In the genomic region with DNA sequence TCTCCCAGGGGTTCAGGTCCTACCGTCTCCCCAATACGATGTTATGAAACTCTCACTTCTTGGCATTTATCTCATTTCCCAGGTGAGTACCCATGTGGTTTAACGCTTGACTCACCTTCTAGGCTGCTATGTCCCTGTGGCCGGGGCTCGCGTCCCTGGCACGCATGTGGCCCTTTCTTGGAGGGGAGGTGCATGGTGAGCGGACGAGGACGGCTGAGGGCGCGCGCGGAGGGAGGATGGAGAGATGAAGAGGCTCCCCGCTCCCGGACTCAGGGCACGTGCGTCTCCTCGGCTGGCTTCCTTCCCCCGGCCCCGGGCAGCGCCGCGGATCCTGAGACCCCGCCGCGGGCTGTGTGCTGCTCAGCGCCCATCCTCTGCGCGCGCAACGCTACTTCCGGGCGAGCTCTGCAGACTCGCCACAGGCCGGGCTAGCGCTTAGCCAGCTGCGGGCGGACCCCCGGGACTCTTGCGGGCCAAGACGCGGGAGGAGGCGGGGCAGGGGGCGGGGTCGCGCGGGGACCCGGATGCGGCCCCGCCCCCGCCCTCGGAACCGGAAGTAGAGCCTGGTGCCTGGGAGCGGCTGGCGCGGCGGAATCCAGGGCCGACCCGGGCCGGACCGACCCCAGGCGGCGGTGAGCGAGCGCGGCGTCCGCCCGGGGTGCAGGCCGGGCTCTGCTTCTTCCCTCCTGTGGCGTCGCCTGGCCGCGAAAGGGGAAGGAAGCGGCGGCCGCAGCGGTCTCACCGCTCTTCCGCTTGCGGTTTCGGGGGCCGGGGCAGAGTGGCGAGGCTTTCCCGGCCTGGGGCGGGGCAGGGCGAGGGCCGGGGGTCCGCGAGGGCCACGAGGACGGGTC, we compare ENCODE assay signal across 8 cellular contexts. TPM values are rescaled to one million over a fixed set of nuclear protein-coding genes. Genes with fewer than 3 reads are reported as not detected.
DNase-seq lines count a peak whose midpoint lies in the region; TF ChIP-seq lines count a peak whose summit lies in the region.

Gene CTTN (plus strand): TSS at position 547 of the 851 bp plus-strand sequence. CDS start 8,769 bp downstream, outside the sequence.

- H3K79me2 ChIP-seq in PC-9 (ENCODE audit: low read depth), result peaks cover 95% of the 10 kb centered on the region

- peak; percentile 51 for DNase-seq in SIG-M5 treated with dmso at 0.1 percent for 504 hours (lab: John Stamatoyannopoulos, UW; ENCODE audit: unreplicated experiment)
- no peak for DNase-seq in SIG-M5 (lab: John Stamatoyannopoulos, UW)
- peak; percentile 84 for DNase-seq in PC-9
- DNase-seq in activated T-cell treated with anti-CD3 and anti-CD28 coated beads, Interleukin-2, amount 50 U/mL, for 48 hours, result peak; percentile 78 to 82
- DNase-seq in erythroblast (lab: John Stamatoyannopoulos, UW), result peak; percentile 90 to 93
- peak; percentile 80 for DNase-seq in mucosa of gallbladder (ENCODE audit: low spot score)
- DNase-seq in stimulated activated CD8-positive, alpha-beta memory T cell treated with anti-CD3 and anti-CD28 coated beads, Interleukin-4, amount 100 ng/mL, for 48 hours, result peak; percentile 83

- CTCF ChIA-PET in PC-9 (lab: Charles Lee), result interaction anchor here (0.6 kb wide), 1 partner anchor 153 kb away, joined by 3 read pairs; no protein-coding TSS in a partner anchor

- POLR2A ChIA-PET in PC-9 (lab: Charles Lee; ENCODE audit: unreplicated experiment), result interaction anchor here (0.6 to 0.7 kb wide), 2 partner anchors 14 to 74 kb away, joined by 5 to 11 read pairs; no protein-coding TSS in a partner anchor

- H4K20me1 ChIP-seq in PC-9 (ENCODE audit: insufficient read depth), result peaks cover 42% of the 10 kb centered on the region

- intact Hi-C loops in PC-9 (cut with micrococcal nuclease; ENCODE audit: unreplicated experiment), result loop anchor here (2.0 to 5.0 kb wide), 2 partner anchors 196 to 709 kb away; partner anchors contain the start of gene FADD

- BruUV-seq in PC-9 (replicated peaks; lab: Mats Ljungman, UMichigan), result no TSS peak

- peaks cover 43% of the 10 kb centered on the region for H3K4me1 ChIP-seq in PC-9 (replicated peaks; ENCODE audit: insufficient read depth)

- H3K27me3 ChIP-seq in PC-9 (ENCODE audit: insufficient read depth, low read depth), result no peaks in the 10 kb centered on the region

- peak within 1 kb of the TSS; percentile 76 for H3K4me2 ChIP-seq in PC-9

- TF ChIP-seq CTCF in PC-9 (conservative IDR thresholded peaks at IDR 0.05), result no peak

- peak; percentile 55 for TF ChIP-seq POLR2A in erythroblast (IDR thresholded peaks at IDR 0.05; ENCODE audit: low read length)

- no peaks in the 10 kb centered on the region for H3K9me2 ChIP-seq in PC-9 (ENCODE audit: insufficient read depth)

- TF ChIP-seq EP300 in Ishikawa (IDR thresholded peaks at IDR 0.05; ENCODE audit: borderline replicate concordance), result no peak

- no peak for TF ChIP-seq RAD21 in Ishikawa (IDR thresholded peaks at IDR 0.05; ENCODE audit: low read depth)

- H3K4me3 ChIP-seq in PC-9, result peak within 1 kb of the TSS; percentile 71

- H3K36me3 ChIP-seq in PC-9 (ENCODE audit: low read depth), result peaks cover 19% of the 10 kb centered on the region

- H3K27ac ChIP-seq in PC-9, result peak within 1 kb of the TSS; percentile 88

- H2AFZ ChIP-seq in PC-9, result peak within 1 kb of the TSS; percentile 86

- no peaks in the 10 kb centered on the region for H3K9me3 ChIP-seq in PC-9 (ENCODE audit: insufficient read depth, low read depth)

- peaks cover 38% of the 10 kb centered on the region for H3F3A ChIP-seq in PC-9 (ENCODE audit: insufficient read depth, low read depth)

TF ChIP-seq in Ishikawa, 13 proteins besides CTCF, POLR2A, EP300 and RAD21:
- no peak for TF ChIP-seq TCF12 (IDR thresholded peaks at IDR 0.05; ENCODE audit: low read depth)
- 0 out of 2 replicates have a peak, but pooled peaks have one; percentile 42 for TF ChIP-seq ZBTB7A (IDR thresholded peaks at IDR 0.05; ENCODE audit: low read depth)
- no peak for TF ChIP-seq CREB1 (IDR thresholded peaks at IDR 0.05; ENCODE audit: low read depth)
- no peak for TF ChIP-seq EGR1 (IDR thresholded peaks at IDR 0.05)
- peak; percentile 49 for TF ChIP-seq TAF1 (IDR thresholded peaks at IDR 0.05; ENCODE audit: low read depth)
- no peak for TF ChIP-seq TEAD4 (IDR thresholded peaks at IDR 0.05)
- no peak for TF ChIP-seq REST (IDR thresholded peaks at IDR 0.05; ENCODE audit: low read depth)
- no peak for TF ChIP-seq CEBPB (IDR thresholded peaks at IDR 0.05)
- 0 out of 2 replicates have a peak, but pooled peaks have one; percentile 4 for TF ChIP-seq NFIC (IDR thresholded peaks at IDR 0.05)
- TF ChIP-seq MAX (IDR thresholded peaks at IDR 0.05), result peak; percentile 93
- TF ChIP-seq YY1 (IDR thresholded peaks at IDR 0.05; ENCODE audit: low read depth), result no peak
- peak; percentile 25; the same call in 1 of the 2 replicates for TF ChIP-seq USF1 (IDR thresholded peaks at IDR 0.05)
- no peak for TF ChIP-seq FOXM1 (IDR thresholded peaks at IDR 0.05; ENCODE audit: borderline replicate concordance, low read depth)

RNA-seq across cellular contexts. Expression of gene CTTN, which starts in this region (rescaled TPM):
- total RNA-seq in PC-9 (2021), result 533 and 570 TPM in 2 replicates
- 387 TPM for total RNA-seq in mucosa of gallbladder
